ENCODE assay signal across 1 cellular context in the genomic region with DNA sequence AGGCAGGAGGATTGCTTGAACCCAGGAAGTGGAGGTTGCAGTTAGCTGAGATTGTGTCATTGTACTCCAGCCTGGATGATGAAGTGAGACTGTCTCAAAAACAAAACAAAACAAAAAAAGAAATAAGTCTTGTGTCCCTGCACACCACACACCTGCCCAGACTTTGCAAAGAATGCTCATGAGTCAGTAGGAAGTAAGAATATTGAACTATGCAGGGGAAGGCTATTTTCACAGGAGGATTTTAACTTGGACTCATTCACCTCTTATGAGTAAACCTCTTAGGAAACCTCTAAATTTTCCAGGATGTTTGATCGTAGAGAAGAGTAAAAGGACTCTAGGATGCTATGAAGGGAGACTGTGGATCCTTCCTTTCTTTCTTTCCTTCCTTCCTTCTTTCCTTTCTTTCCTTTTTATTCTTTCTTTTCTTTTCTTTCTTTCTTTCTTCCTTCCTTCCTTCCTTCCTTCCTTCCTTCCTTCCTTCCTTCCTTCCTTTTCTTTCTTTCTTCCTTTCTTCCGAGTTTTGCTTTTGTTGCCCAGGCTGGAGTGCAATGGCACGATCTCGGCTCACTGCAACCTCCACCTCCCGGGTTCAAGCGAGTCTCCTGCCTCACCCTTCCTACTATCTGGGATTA.
A peak's percentile ranks its signal among the peaks of the same experiment; 100 is the strongest.
TF ChIP-seq lines count a peak whose summit lies in the region.

No MANE protein-coding gene starts in this region.

TF ChIP-seq in K562, 482 proteins besides CTCF, POLR2A, EP300 and RAD21 (continued from another document):
- TF ChIP-seq ZNF512 (tag; IDR thresholded peaks at IDR 0.05): peak; percentile 82
